ENCODE assay signal across 8 cellular contexts in genomic region chr19:47512183-47512947, GRCh38. TPM values are rescaled to one million over a fixed set of nuclear protein-coding genes. Genes with fewer than 3 reads are reported as not detected.
DNase-seq lines count a peak whose midpoint lies in the region; ATAC-seq and TF ChIP-seq lines count a peak whose summit lies in the region.

No MANE protein-coding gene starts in this region.

- H3K27me3 ChIP-seq in kidney epithelial cell (ENCODE audit: control insufficient read depth, insufficient read depth, low read length): no peaks in the 10 kb centered on the region
- no peaks in the 10 kb centered on the region for H3K27me3 ChIP-seq in thoracic aorta (replicated peaks; ENCODE audit: insufficient read depth)

- peak; percentile 79 for DNase-seq in activated CD4-positive, alpha-beta T cell treated with anti-CD3 and anti-CD28 coated beads, Interleukin-2, amount 10 ng/mL, durations not matched to agents 24 days and 14 days
- no peak for DNase-seq in activated CD4-positive, alpha-beta T cell treated with anti-CD3 and anti-CD28 coated beads for 48 hours
- DNase-seq in activated CD4-positive, alpha-beta memory T cell treated with anti-CD3 and anti-CD28 coated beads, Interleukin-2, amount 10 ng/mL, durations not matched to agents 7 days and 5 days: peak; percentile 37
- peak; percentile 34 for DNase-seq in kidney epithelial cell (ENCODE audit: low read depth)
- DNase-seq in thoracic aorta (ENCODE audit: low spot score): no peak
- DNase-seq in cerebellum (ENCODE audit: low spot score): no peak
- no peak for DNase-seq in stimulated activated CD4-positive, alpha-beta T cell treated with anti-CD3 and anti-CD28 coated beads, Interleukin-1b, Interleukin-23, amount 100 ng/mL, for 48 hours

- H3K27me3 Mint-ChIP-seq in activated CD4-positive, alpha-beta T cell treated with anti-CD3 and anti-CD28 coated beads, Interleukin-2, amount 10 ng/mL, durations not matched to agents 24 days and 14 days: no peaks in the 10 kb centered on the region
- no peaks in the 10 kb centered on the region for H3K27me3 Mint-ChIP-seq in activated CD4-positive, alpha-beta memory T cell treated with anti-CD3 and anti-CD28 coated beads, Interleukin-2, amount 10 ng/mL, durations not matched to agents 7 days and 5 days

- H3K4me3 ChIP-seq in kidney epithelial cell (ENCODE audit: low read depth, low read length) (peak overlapping the region; percentile 15), thoracic aorta (peak overlapping the region; percentile 87)

- peaks cover 20% of the 10 kb centered on the region for H3K36me3 Mint-ChIP-seq in activated CD4-positive, alpha-beta T cell treated with anti-CD3 and anti-CD28 coated beads, Interleukin-2, amount 10 ng/mL, durations not matched to agents 24 days and 14 days (ENCODE audit: low read depth)
- H3K36me3 Mint-ChIP-seq in activated CD4-positive, alpha-beta memory T cell treated with anti-CD3 and anti-CD28 coated beads, Interleukin-2, amount 10 ng/mL, durations not matched to agents 7 days and 5 days (ENCODE audit: low read depth): peaks cover 30% of the 10 kb centered on the region

- H3K4me1 ChIP-seq in thoracic aorta (ENCODE audit: control insufficient read depth in 1 of 2, low read depth in 2 of 2): peaks cover 54 to 74% of the 10 kb centered on the region in 2 donors

- peak overlapping the region; percentile 99 for H3K4me3 Mint-ChIP-seq in activated CD4-positive, alpha-beta T cell treated with anti-CD3 and anti-CD28 coated beads, Interleukin-2, amount 10 ng/mL, durations not matched to agents 24 days and 14 days
- H3K4me3 Mint-ChIP-seq in activated CD4-positive, alpha-beta memory T cell treated with anti-CD3 and anti-CD28 coated beads, Interleukin-2, amount 10 ng/mL, durations not matched to agents 7 days and 5 days: peak overlapping the region; percentile 98

- no peak for TF ChIP-seq CTCF in kidney epithelial cell (IDR thresholded peaks at IDR 0.05; ENCODE audit: insufficient read depth, low read length, poor library complexity, severe bottlenecking)
- no peak for TF ChIP-seq CTCF in thoracic aorta (IDR thresholded peaks at IDR 0.05)

- peak overlapping the region; percentile 79 for H3K27ac Mint-ChIP-seq in activated CD4-positive, alpha-beta T cell treated with anti-CD3 and anti-CD28 coated beads, Interleukin-2, amount 10 ng/mL, durations not matched to agents 24 days and 14 days
- peak overlapping the region; percentile 97 for H3K27ac Mint-ChIP-seq in activated CD4-positive, alpha-beta memory T cell treated with anti-CD3 and anti-CD28 coated beads, Interleukin-2, amount 10 ng/mL, durations not matched to agents 7 days and 5 days

- H3K27ac ChIP-seq in thoracic aorta: peak overlapping the region; percentile 7 to 88

- H3K9me3 Mint-ChIP-seq in activated CD4-positive, alpha-beta T cell treated with anti-CD3 and anti-CD28 coated beads, Interleukin-2, amount 10 ng/mL, durations not matched to agents 24 days and 14 days: no peaks in the 10 kb centered on the region
- no peaks in the 10 kb centered on the region for H3K9me3 Mint-ChIP-seq in activated CD4-positive, alpha-beta memory T cell treated with anti-CD3 and anti-CD28 coated beads, Interleukin-2, amount 10 ng/mL, durations not matched to agents 7 days and 5 days

- no peaks in the 10 kb centered on the region for H3K36me3 ChIP-seq in kidney epithelial cell (ENCODE audit: control insufficient read depth, insufficient read depth, low read length)
- H3K36me3 ChIP-seq in thoracic aorta: no peaks in the 10 kb centered on the region

- H3K4me1 Mint-ChIP-seq in activated CD4-positive, alpha-beta T cell treated with anti-CD3 and anti-CD28 coated beads, Interleukin-2, amount 10 ng/mL, durations not matched to agents 24 days and 14 days: peaks cover 65% of the 10 kb centered on the region
- peaks cover 73% of the 10 kb centered on the region for H3K4me1 Mint-ChIP-seq in activated CD4-positive, alpha-beta memory T cell treated with anti-CD3 and anti-CD28 coated beads, Interleukin-2, amount 10 ng/mL, durations not matched to agents 7 days and 5 days

- no peaks in the 10 kb centered on the region for H3K9me3 ChIP-seq in thoracic aorta

- POLR2A ChIA-PET in activated CD4-positive, alpha-beta memory T cell treated with anti-CD3 and anti-CD28 coated beads, Interleukin-2, amount 10 ng/mL, durations not matched to agents 7 days and 5 days (lab: Charles Lee): interaction anchor here (0.7 to 8.4 kb wide), 6 partner anchors 22 to 238 kb away, joined by 3 to 87 read pairs (median 6); partner anchors contain the start of genes INAFM1 and KPTN

- no peak for ATAC-seq in thoracic aorta (ENCODE audit: insufficient number of reproducible peaks, low FRiP score, low read depth)
- ATAC-seq in GM21390 (IDR thresholded peaks at IDR 0.05; ENCODE audit: unreplicated experiment): no peak

- intact Hi-C loops in activated CD4-positive, alpha-beta T cell treated with anti-CD3 and anti-CD28 coated beads, Interleukin-2, amount 10 ng/mL, durations not matched to agents 24 days and 14 days (cut with micrococcal nuclease): no loop called here

- CTCF ChIA-PET in activated CD4-positive, alpha-beta memory T cell treated with anti-CD3 and anti-CD28 coated beads, Interleukin-2, amount 10 ng/mL, durations not matched to agents 7 days and 5 days (lab: Charles Lee): interaction anchor here (1.7 kb wide), 1 partner anchor 29 kb away, joined by 5 read pairs; the partner anchor contains the start of gene KPTN

RNA-seq across cellular contexts. Expression of gene NAPA, which starts 2.5 kb away (rescaled TPM):
- total RNA-seq in activated CD4-positive, alpha-beta T cell treated with anti-CD3 and anti-CD28 coated beads, Interleukin-2, amount 10 ng/mL, durations not matched to agents 24 days and 14 days: 61.9 and 66.5 TPM in 2 replicates
- total RNA-seq in activated CD4-positive, alpha-beta memory T cell treated with anti-CD3 and anti-CD28 coated beads, Interleukin-2, amount 10 ng/mL, durations not matched to agents 7 days and 5 days: 100 to 1,000 TPM; 117 to 119 TPM
- 127 and 142 TPM in 2 replicates for total RNA-seq in kidney epithelial cell
- 100 to 1,000 TPM; 107 to 147 TPM for total RNA-seq in thoracic aorta
- total RNA-seq in cerebellum: 39.9 TPM

RNA-seq across cellular contexts. Expression of gene KPTN, which starts 28.3 kb away (rescaled TPM):
- 10.1 and 12.2 TPM in 2 replicates for total RNA-seq in activated CD4-positive, alpha-beta T cell treated with anti-CD3 and anti-CD28 coated beads, Interleukin-2, amount 10 ng/mL, durations not matched to agents 24 days and 14 days
- 1 to 10 TPM; 6.6 to 7.7 TPM for total RNA-seq in activated CD4-positive, alpha-beta memory T cell treated with anti-CD3 and anti-CD28 coated beads, Interleukin-2, amount 10 ng/mL, durations not matched to agents 7 days and 5 days
- total RNA-seq in kidney epithelial cell (6.0 and 6.6 TPM in 2 replicates), thoracic aorta (1 to 10 TPM in 1 of 2 donors, under 1 TPM in 1; 0.95 to 1.2 TPM), cerebellum (5.9 TPM)

RNA-seq across cellular contexts. Expression of gene SLC8A2, which starts 40.7 kb away (rescaled TPM):
- total RNA-seq in activated CD4-positive, alpha-beta T cell treated with anti-CD3 and anti-CD28 coated beads, Interleukin-2, amount 10 ng/mL, durations not matched to agents 24 days and 14 days: 0.05 TPM in 1 of 2 replicates, not detected in the other
- not detected for total RNA-seq in activated CD4-positive, alpha-beta memory T cell treated with anti-CD3 and anti-CD28 coated beads, Interleukin-2, amount 10 ng/mL, durations not matched to agents 7 days and 5 days
- total RNA-seq in kidney epithelial cell (not detected in 2 replicates), thoracic aorta (under 1 TPM in 1 of 2 donors, not detected in 1; 0.28 TPM), cerebellum (26.5 TPM)

Comparison
In these comparisons a context has a peak if more than half of its experiments do, and no peak if none do; other contexts are left out.
1. DNase-seq: peak in activated CD4-positive, alpha-beta T cell treated with anti-CD3 and anti-CD28 coated beads, Interleukin-2, amount 10 ng/mL, durations not matched to agents 24 days and 14 days (single experiment), activated CD4-positive, alpha-beta memory T cell treated with anti-CD3 and anti-CD28 coated beads, Interleukin-2, amount 10 ng/mL, durations not matched to agents 7 days and 5 days (single experiment) and kidney epithelial cell (single experiment); none in activated CD4-positive, alpha-beta T cell treated with anti-CD3 and anti-CD28 coated beads for 48 hours (single experiment), thoracic aorta (single experiment), cerebellum (single experiment) and stimulated activated CD4-positive, alpha-beta T cell treated with anti-CD3 and anti-CD28 coated beads, Interleukin-1b, Interleukin-23, amount 100 ng/mL, for 48 hours (single experiment).
2. RNA of gene SLC8A2, which starts 40.7 kb away (total RNA-seq): 26.5 TPM in cerebellum (single experiment); 0.28 TPM in thoracic aorta, 0.05 TPM in activated CD4-positive, alpha-beta T cell treated with anti-CD3 and anti-CD28 coated beads, Interleukin-2, amount 10 ng/mL, durations not matched to agents 24 days and 14 days, not detected in kidney epithelial cell and not detected in activated CD4-positive, alpha-beta memory T cell treated with anti-CD3 and anti-CD28 coated beads, Interleukin-2, amount 10 ng/mL, durations not matched to agents 7 days and 5 days; every median in the first group is over 10 times any median in the second.